8 cellular contexts compared by ENCODE assay signal in genomic region chr11:46363455-46363920, GRCh38. TPM values are rescaled to one million over a fixed set of nuclear protein-coding genes. Genes with fewer than 3 reads are reported as not detected.
DNase-seq lines count a peak whose midpoint lies in the region; ATAC-seq, FAIRE-seq and TF ChIP-seq lines count a peak whose summit lies in the region.

No MANE protein-coding gene starts in this region.

- peak; percentile 92 for DNase-seq in HT-29 (ENCODE audit: low spot score)
- peak; percentile 46 for DNase-seq in astrocyte (ENCODE audit: low read depth)
- peak in 40 of 51 donors; percentile 25 to 89 (median 70) for DNase-seq in hypothalamus (lab: John Stamatoyannopoulos, UW)
- no peak for DNase-seq in stomach
- no peak for DNase-seq in activated T-helper 1 cell treated with anti-CD3 and anti-CD28 coated beads, Interleukin-12 subunit alpha, Interleukin-12 subunit beta, Interleukin-2, Interleukin-4 antibody, amounts not matched to agents 30 ng/mL and 10 ng/mL and 1 ng/mL, durations not matched to agents 14 hours and 24 hours and 36 hours (ENCODE audit: low spot score)
- no peak for DNase-seq in H7
- no peak for DNase-seq in NCI-H1092 treated with DMSO at 0.1 percent for 48 hours (lab: John Stamatoyannopoulos, UW)

- H3K27me3 ChIP-seq in astrocyte (ENCODE audit: insufficient read depth, low read length) (no peaks in the 10 kb centered on the region), stomach (no peaks in the 10 kb centered on the region), H7 (ENCODE audit: control insufficient read depth, insufficient read depth, low read length) (no peaks in the 10 kb centered on the region)

- no peak for TF ChIP-seq EP300 in stomach (IDR thresholded peaks at IDR 0.05)

- WGBS in stomach, 5 donors: 66 to 78% (median 75%) methylated on average over 12 to 20 of the region's 20 CpGs

- peak overlapping the region; percentile 73 for H3K4me2 ChIP-seq in astrocyte (ENCODE audit: low read length)

- no peaks in the 10 kb centered on the region for H3K27me3 Mint-ChIP-seq in astrocyte (ENCODE audit: low read depth, unreplicated experiment)
- no peaks in the 10 kb centered on the region for H3K27me3 Mint-ChIP-seq in activated T-helper 1 cell treated with anti-CD3 and anti-CD28 coated beads, Interleukin-12 subunit alpha, Interleukin-12 subunit beta, Interleukin-2, Interleukin-4 antibody, amounts not matched to agents 30 ng/mL and 10 ng/mL and 1 ng/mL, durations not matched to agents 14 hours and 24 hours and 36 hours (ENCODE audit: insufficient read depth)

- no peaks in the 10 kb centered on the region for H3K9me3 ChIP-seq in astrocyte (ENCODE audit: insufficient read depth, low read depth, low read length)
- no peaks in the 10 kb centered on the region for H3K9me3 ChIP-seq in stomach

- H3K79me2 ChIP-seq in astrocyte (ENCODE audit: insufficient read depth, low read length): peaks cover 41% of the 10 kb centered on the region

- H3K4me3 ChIP-seq in astrocyte (ENCODE audit: insufficient read depth, low read depth, low read length): no peak overlapping the region
- peak overlapping the region in 3 of 4 donors; percentile 3 to 18 (median 5) for H3K4me3 ChIP-seq in stomach
- H3K4me3 ChIP-seq in H7 (ENCODE audit: insufficient read depth, low read depth, low read length): no peak overlapping the region

- intact Hi-C loops in stomach (cut with DNase I; ENCODE audit: low total_unique reads): no loop called here
- intact Hi-C loops in activated T-helper 1 cell treated with anti-CD3 and anti-CD28 coated beads, Interleukin-12 subunit alpha, Interleukin-12 subunit beta, Interleukin-2, Interleukin-4 antibody, amounts not matched to agents 30 ng/mL and 10 ng/mL and 1 ng/mL, durations not matched to agents 14 hours and 24 hours and 36 hours (cut with micrococcal nuclease): no loop called here

- FAIRE-seq in astrocyte (lab: Jason Lieb, UNC): no peak

- no peak for ATAC-seq in GM21737 (IDR thresholded peaks at IDR 0.05; ENCODE audit: unreplicated experiment)

- H3K9ac ChIP-seq in astrocyte (ENCODE audit: low read length): peak overlapping the region; percentile 59

- peaks cover 53% of the 10 kb centered on the region for H4K20me1 ChIP-seq in astrocyte (ENCODE audit: insufficient read depth, low read length)

- H3K27ac ChIP-seq in astrocyte (ENCODE audit: low read depth, low read length) (peak overlapping the region; percentile 71), stomach (peak overlapping the region; percentile 11 to 86 (median 81))

- H2AFZ ChIP-seq in astrocyte (ENCODE audit: low read depth, low read length): peak overlapping the region; percentile 39

- TF ChIP-seq CTCF in astrocyte (IDR thresholded peaks at IDR 0.05; ENCODE audit: insufficient read depth, low read depth, low read length) (peak; percentile 6), stomach (IDR thresholded peaks at IDR 0.05) (no peak)

- H3K27ac Mint-ChIP-seq in astrocyte (ENCODE audit: unreplicated experiment): no peak overlapping the region
- no peak overlapping the region for H3K27ac Mint-ChIP-seq in activated T-helper 1 cell treated with anti-CD3 and anti-CD28 coated beads, Interleukin-12 subunit alpha, Interleukin-12 subunit beta, Interleukin-2, Interleukin-4 antibody, amounts not matched to agents 30 ng/mL and 10 ng/mL and 1 ng/mL, durations not matched to agents 14 hours and 24 hours and 36 hours

- no peak for TF ChIP-seq POLR2A in stomach (IDR thresholded peaks at IDR 0.05)

- no peaks in the 10 kb centered on the region for H3K36me3 Mint-ChIP-seq in astrocyte (ENCODE audit: low read depth, unreplicated experiment)
- H3K36me3 Mint-ChIP-seq in activated T-helper 1 cell treated with anti-CD3 and anti-CD28 coated beads, Interleukin-12 subunit alpha, Interleukin-12 subunit beta, Interleukin-2, Interleukin-4 antibody, amounts not matched to agents 30 ng/mL and 10 ng/mL and 1 ng/mL, durations not matched to agents 14 hours and 24 hours and 36 hours (ENCODE audit: low read depth): peaks cover 8% of the 10 kb centered on the region

- H3K4me1 ChIP-seq in astrocyte (ENCODE audit: insufficient read depth, low read length) (peaks cover 37% of the 10 kb centered on the region), stomach (peaks cover 36 to 71% (median 56%) of the 10 kb centered on the region in 4 donors)

- H3K4me1 Mint-ChIP-seq in astrocyte (ENCODE audit: low read depth, unreplicated experiment): peaks cover 16% of the 10 kb centered on the region
- H3K4me1 Mint-ChIP-seq in activated T-helper 1 cell treated with anti-CD3 and anti-CD28 coated beads, Interleukin-12 subunit alpha, Interleukin-12 subunit beta, Interleukin-2, Interleukin-4 antibody, amounts not matched to agents 30 ng/mL and 10 ng/mL and 1 ng/mL, durations not matched to agents 14 hours and 24 hours and 36 hours (ENCODE audit: low read depth): peaks cover 34% of the 10 kb centered on the region

- no peak overlapping the region for H3K4me3 Mint-ChIP-seq in astrocyte (ENCODE audit: unreplicated experiment)
- H3K4me3 Mint-ChIP-seq in activated T-helper 1 cell treated with anti-CD3 and anti-CD28 coated beads, Interleukin-12 subunit alpha, Interleukin-12 subunit beta, Interleukin-2, Interleukin-4 antibody, amounts not matched to agents 30 ng/mL and 10 ng/mL and 1 ng/mL, durations not matched to agents 14 hours and 24 hours and 36 hours: no peak overlapping the region

- H3K9me3 Mint-ChIP-seq in astrocyte (ENCODE audit: unreplicated experiment): no peaks in the 10 kb centered on the region
- no peaks in the 10 kb centered on the region for H3K9me3 Mint-ChIP-seq in activated T-helper 1 cell treated with anti-CD3 and anti-CD28 coated beads, Interleukin-12 subunit alpha, Interleukin-12 subunit beta, Interleukin-2, Interleukin-4 antibody, amounts not matched to agents 30 ng/mL and 10 ng/mL and 1 ng/mL, durations not matched to agents 14 hours and 24 hours and 36 hours

- no peaks in the 10 kb centered on the region for H3K36me3 ChIP-seq in astrocyte (ENCODE audit: insufficient read depth, low read length)
- peaks cover 0 to 18% (median 14%) of the 10 kb centered on the region in 4 donors for H3K36me3 ChIP-seq in stomach
- H3K36me3 ChIP-seq in H7 (replicated peaks; ENCODE audit: control insufficient read depth, insufficient read depth, low read length): peaks cover 7% of the 10 kb centered on the region

RNA-seq across cellular contexts. Expression of gene DGKZ, which starts 16.2 kb away (rescaled TPM):
- total RNA-seq in HT-29 (2014; rRNA removed; shearing (Covaris generic)): 190 and 194 TPM in 2 replicates
- 53.8 and 59.3 TPM in 2 replicates for total RNA-seq in astrocyte
- total RNA-seq in stomach: 100 to 1,000 TPM in 3 of 5 donors, 10 to 100 TPM in 2; 24.0 to 405 (median 102) TPM
- 10 to 100 TPM; 26.9 to 47.5 (median 35.0) TPM for polyA plus RNA-seq in stomach
- 101 TPM in 2 replicates for total RNA-seq in activated T-helper 1 cell treated with anti-CD3 and anti-CD28 coated beads, Interleukin-12 subunit alpha, Interleukin-12 subunit beta, Interleukin-2, Interleukin-4 antibody, amounts not matched to agents 30 ng/mL and 10 ng/mL and 1 ng/mL, durations not matched to agents 14 hours and 24 hours and 36 hours
- 80.8 and 109 TPM in 2 replicates for total RNA-seq in H7 (2014; rRNA removed; shearing (Covaris generic))

RNA-seq across cellular contexts. Expression of gene MDK, which starts 18.0 kb away (rescaled TPM):
- total RNA-seq in HT-29 (2014; rRNA removed; shearing (Covaris generic)): 90.8 and 110 TPM in 2 replicates
- 277 and 325 TPM in 2 replicates for total RNA-seq in astrocyte
- total RNA-seq in stomach: 100 to 1,000 TPM in 1 of 5 donors, 10 to 100 TPM in 3, 1 to 10 TPM in 1; 5.5 to 151 (median 21.0) TPM
- 10 to 100 TPM; 22.5 to 56.5 (median 29.2) TPM for polyA plus RNA-seq in stomach
- total RNA-seq in activated T-helper 1 cell treated with anti-CD3 and anti-CD28 coated beads, Interleukin-12 subunit alpha, Interleukin-12 subunit beta, Interleukin-2, Interleukin-4 antibody, amounts not matched to agents 30 ng/mL and 10 ng/mL and 1 ng/mL, durations not matched to agents 14 hours and 24 hours and 36 hours: 5.0 and 7.1 TPM in 2 replicates
- total RNA-seq in H7 (2014; rRNA removed; shearing (Covaris generic)): 672 and 771 TPM in 2 replicates

RNA-seq across cellular contexts. Expression of gene CHRM4, which starts 28.1 kb away (rescaled TPM):
- 0.05 and 0.70 TPM in 2 replicates for total RNA-seq in HT-29 (2014; rRNA removed; shearing (Covaris generic))
- 0.27 and 0.43 TPM in 2 replicates for total RNA-seq in astrocyte
- 1 to 10 TPM in 1 of 5 donors, under 1 TPM in 1, not detected in 3; 0.37 to 2.8 TPM for total RNA-seq in stomach
- not detected for polyA plus RNA-seq in stomach
- total RNA-seq in activated T-helper 1 cell treated with anti-CD3 and anti-CD28 coated beads, Interleukin-12 subunit alpha, Interleukin-12 subunit beta, Interleukin-2, Interleukin-4 antibody, amounts not matched to agents 30 ng/mL and 10 ng/mL and 1 ng/mL, durations not matched to agents 14 hours and 24 hours and 36 hours: 1.2 TPM in 2 replicates
- 0.14 TPM in 1 of 2 replicates, not detected in the other for total RNA-seq in H7 (2014; rRNA removed; shearing (Covaris generic))

Comparison
In these comparisons a context has a peak if more than half of its experiments do, and no peak if none do; other contexts are left out.
1. DNase-seq: peak in HT-29 (single experiment), astrocyte (single experiment) and hypothalamus (40 of 51); none in stomach (single experiment), activated T-helper 1 cell treated with anti-CD3 and anti-CD28 coated beads, Interleukin-12 subunit alpha, Interleukin-12 subunit beta, Interleukin-2, Interleukin-4 antibody, amounts not matched to agents 30 ng/mL and 10 ng/mL and 1 ng/mL, durations not matched to agents 14 hours and 24 hours and 36 hours (single experiment), H7 (single experiment) and NCI-H1092 treated with DMSO at 0.1 percent for 48 hours (single experiment).
2. H3K4me3 ChIP-seq: peak in stomach (3 of 4); none in astrocyte (single experiment) and H7 (single experiment).